ENCODE assay signal across 9 cellular contexts in genomic region chr12:57461904-57462306, GRCh38. TPM values are rescaled to one million over a fixed set of nuclear protein-coding genes. Genes with fewer than 3 reads are reported as not detected.
DNase-seq lines count a peak whose midpoint lies in the region; ATAC-seq and TF ChIP-seq lines count a peak whose summit lies in the region.
"Had no signal": no experiment of that assay in that cellular context is flagged by ENCODE, and none has a peak within 500 bp of the region (broad histone marks: within the 10 kb centered on the region; RNA-seq: fewer than 3 reads in every experiment).

No MANE protein-coding gene starts in this region.

- H3K27me3 ChIP-seq in Peyer's patch (no peaks in the 10 kb centered on the region), ovary (no peaks in the 10 kb centered on the region)

- POLR2A ChIA-PET in GM10248 (lab: Yijun Ruan, JAX): no interaction called here

- no peak for TF ChIP-seq EP300 in ovary (IDR thresholded peaks at IDR 0.05)

- no peaks in the 10 kb centered on the region for H3K9me3 ChIP-seq in Peyer's patch
- H3K9me3 ChIP-seq in ovary: no peaks in the 10 kb centered on the region

- 0 to 1% (median 0%) methylated on average over 12 to 13 of the region's 13 CpGs for WGBS in ovary, 3 donors

- TF ChIP-seq POLR2A in Peyer's patch (IDR thresholded peaks at IDR 0.05) (no peak), ovary (IDR thresholded peaks at IDR 0.05) (no peak)

- H3K4me3 ChIP-seq in Peyer's patch (peak overlapping the region; percentile 46 to 74 (median 67)), epithelial cell of proximal tubule (ENCODE audit: low read depth, low read length) (peak overlapping the region; percentile 75), ovary (peak overlapping the region; percentile 43)

- peak overlapping the region; percentile 49 to 89 (median 82) for H3K27ac ChIP-seq in Peyer's patch
- peak overlapping the region in 1 of 2 donors; percentile 60 for H3K27ac ChIP-seq in ovary

- no peak for ATAC-seq in activated CD4-positive, CD25-positive, alpha-beta regulatory T cell treated with anti-CD3 and anti-CD28 coated beads, Interleukin-2, amount 50 U/mL, for 24 hours
- no peak for ATAC-seq in HG03342 (IDR thresholded peaks at IDR 0.05; ENCODE audit: unreplicated experiment)

- H3K36me3 ChIP-seq in Peyer's patch (no peaks in the 10 kb centered on the region), ovary (no peaks in the 10 kb centered on the region)

- DNase-seq in GM10248 (ENCODE audit: extremely low spot score): peak; percentile 40
- DNase-seq in Peyer's patch: peak in 1 of 3 donors; percentile 29
- DNase-seq in epithelial cell of proximal tubule (ENCODE audit: low read depth): no peak
- DNase-seq in ovary: no peak
- DNase-seq in NCI-H128 (lab: John Stamatoyannopoulos, UW; ENCODE audit: unreplicated experiment): no peak
- DNase-seq in AML-193 (lab: John Stamatoyannopoulos, UW): no peak

- CTCF ChIA-PET in GM10248 (lab: Yijun Ruan, JAX): interaction anchor here (0.6 to 9.5 kb wide), 13 partner anchors 8 to 248 kb away, joined by 3 to 171 read pairs (median 5); partner anchors contain the start of genes ARHGAP9, B4GALNT1, INHBC and INHBE

- TF ChIP-seq CTCF in GM10248 (IDR thresholded peaks at IDR 0.05; ENCODE audit: control extremely low read depth, extremely low read depth, low read depth, missing control alignments) (no peak), Peyer's patch (IDR thresholded peaks at IDR 0.05) (no peak), epithelial cell of proximal tubule (conservative IDR thresholded peaks at IDR 0.05; ENCODE audit: low read depth, low read length) (no peak), ovary (IDR thresholded peaks at IDR 0.05) (no peak)

- H3K4me1 ChIP-seq in Peyer's patch (peaks cover 8 to 30% (median 15%) of the 10 kb centered on the region in 4 donors), ovary (ENCODE audit: insufficient read depth) (peaks cover 7% of the 10 kb centered on the region)

- intact Hi-C loops in ovary (cut with DNase I): no loop called here

RNA-seq across cellular contexts. Expression of gene GLI1, which starts 2.3 kb away (rescaled TPM):
- total RNA-seq in Peyer's patch: 1 to 10 TPM in 2 of 4 donors, under 1 TPM in 2; 0.67 to 2.1 (median 1.3) TPM
- 0.51 TPM in 1 of 2 replicates, not detected in the other for total RNA-seq in epithelial cell of proximal tubule
- 1 to 10 TPM in 2 of 7 donors, under 1 TPM in 4, not detected in 1; 0.48 to 4.1 (median 0.74) TPM for total RNA-seq in ovary
- 1 to 10 TPM; 2.2 to 4.1 TPM for polyA plus RNA-seq in ovary

RNA-seq across cellular contexts. Expression of gene INHBE, which starts 6.8 kb away (rescaled TPM):
- total RNA-seq in Peyer's patch: not detected
- 0.29 TPM in 1 of 2 replicates, not detected in the other for total RNA-seq in epithelial cell of proximal tubule
- total RNA-seq in ovary: not detected
- polyA plus RNA-seq in ovary: not detected
- total RNA-seq: T-helper 1 cell treated with Interleukin-12 subunit alpha and Interleukin-12 subunit beta and Interleukin-4 antibody, amounts not matched to agents 30 ng/mL and 1 ng/mL, for 36 hours had no signal

RNA-seq across cellular contexts. Expression of gene ARHGAP9, which starts 17.8 kb away (rescaled TPM):
- total RNA-seq in Peyer's patch (100 to 1,000 TPM in 1 of 4 donors, 10 to 100 TPM in 3; 16.5 to 220 (median 28.2) TPM), epithelial cell of proximal tubule (0.29 and 1.2 TPM in 2 replicates), ovary (1 to 10 TPM; 2.7 to 8.0 (median 4.2) TPM)
- polyA plus RNA-seq in ovary: 1 to 10 TPM; 2.6 to 9.5 TPM

RNA-seq across cellular contexts. Expression of gene MARS1, which starts 26.0 kb away (rescaled TPM):
- total RNA-seq in Peyer's patch (10 to 100 TPM; 40.6 to 97.4 (median 63.5) TPM), epithelial cell of proximal tubule (107 and 151 TPM in 2 replicates), ovary (100 to 1,000 TPM in 2 of 7 donors, 10 to 100 TPM in 5; 21.1 to 479 (median 66.4) TPM)
- polyA plus RNA-seq in ovary: 10 to 100 TPM; 30.8 to 87.4 TPM

RNA-seq across cellular contexts. Expression of gene INHBC, which starts 27.3 kb away (rescaled TPM):
- total RNA-seq in Peyer's patch (not detected), epithelial cell of proximal tubule (not detected in 2 replicates), ovary (under 1 TPM in 2 of 7 donors, not detected in 5; 0.12 to 0.27 TPM)
- under 1 TPM; 0.07 to 0.12 TPM for polyA plus RNA-seq in ovary
- total RNA-seq: T-helper 1 cell treated with Interleukin-12 subunit alpha and Interleukin-12 subunit beta and Interleukin-4 antibody, amounts not matched to agents 30 ng/mL and 1 ng/mL, for 36 hours had no signal
